Comparison of ENCODE assay signal across 10 cellular contexts in genomic region chr1:109815809-109816791, GRCh38. TPM values are rescaled to one million over a fixed set of nuclear protein-coding genes. Genes with fewer than 3 reads are reported as not detected.
DNase-seq lines count a peak whose midpoint lies in the region; ATAC-seq and TF ChIP-seq lines count a peak whose summit lies in the region.
"Had no signal": no experiment of that assay in that cellular context is flagged by ENCODE, and none has a peak within 500 bp of the region (broad histone marks: within the 10 kb centered on the region; RNA-seq: fewer than 3 reads in every experiment).

No MANE protein-coding gene starts in this region.

- TF ChIP-seq CTCF in sigmoid colon (IDR thresholded peaks at IDR 0.05): no peak

- H3K9me3 ChIP-seq in effector memory CD4-positive, alpha-beta T cell (ENCODE audit: control insufficient read depth, low read length): no peaks in the 10 kb centered on the region
- peaks cover 0 to 6% (median 1%) of the 10 kb centered on the region in 4 donors for H3K9me3 ChIP-seq in sigmoid colon

- H3K27ac ChIP-seq in layer of hippocampus (ENCODE audit: low read depth, low read length) (peak overlapping the region; percentile 64), sigmoid colon (peak overlapping the region in 1 of 4 donors; percentile 49)
- no peak overlapping the region for H3K27ac ChIP-seq in effector memory CD4-positive, alpha-beta T cell (ENCODE audit: insufficient read depth, low read length, poor library complexity, severe bottlenecking)
- H3K27ac ChIP-seq: VCaP had no signal

- peaks cover 3% of the 10 kb centered on the region for H3K4me1 ChIP-seq in effector memory CD4-positive, alpha-beta T cell (ENCODE audit: control insufficient read depth, insufficient read depth, low read length, poor library complexity, severe bottlenecking)
- peaks cover 0 to 7% (median 3%) of the 10 kb centered on the region in 4 donors for H3K4me1 ChIP-seq in sigmoid colon

- H3K27me3 ChIP-seq in layer of hippocampus (ENCODE audit: control insufficient read depth, insufficient read depth, low read length) (no peaks in the 10 kb centered on the region), sigmoid colon (no peaks in the 10 kb centered on the region)
- no peaks in the 10 kb centered on the region for H3K27me3 ChIP-seq in effector memory CD4-positive, alpha-beta T cell (replicated peaks; ENCODE audit: control insufficient read depth, insufficient read depth, low read length, poor library complexity, severe bottlenecking)

- DNase-seq in left cardiac atrium (no peak), left ventricle myocardium superior (no peak), NCI-H345 treated with DMSO at 0.1 percent for 48 hours (lab: John Stamatoyannopoulos, UW; ENCODE audit: unreplicated experiment) (peak; percentile 7), sigmoid colon (no peak)
- no peak for DNase-seq in effector memory CD4-positive, alpha-beta T cell
- DNase-seq in central memory CD4-positive, alpha-beta T cell: no peak
- DNase-seq: CD4-positive, CD25-positive, alpha-beta regulatory T cell had no signal

- ATAC-seq in left cardiac atrium (peak; percentile 12 to 39), left ventricle myocardium superior (no peak), HG02981 (IDR thresholded peaks at IDR 0.05; ENCODE audit: unreplicated experiment) (peak; percentile 89)

- intact Hi-C loops in left cardiac atrium (cut with DNase I): no loop called here
- intact Hi-C loops in left ventricle myocardium superior (cut with micrococcal nuclease): no loop called here
- intact Hi-C loops in sigmoid colon (cut with DNase I): no loop called here

- WGBS in sigmoid colon, 2 donors: 67 to 81% methylated on average over 7 of the region's 7 CpGs

- TF ChIP-seq EP300 in sigmoid colon (IDR thresholded peaks at IDR 0.05): no peak

- no peaks in the 10 kb centered on the region for H3K36me3 ChIP-seq in effector memory CD4-positive, alpha-beta T cell (ENCODE audit: control insufficient read depth, insufficient read depth, low read length)
- H3K36me3 ChIP-seq in sigmoid colon: no peaks in the 10 kb centered on the region

- H3K4me3 ChIP-seq in effector memory CD4-positive, alpha-beta T cell (ENCODE audit: insufficient read depth, low read depth, low read length, poor library complexity, severe bottlenecking): no peak overlapping the region
- no peak overlapping the region for H3K4me3 ChIP-seq in sigmoid colon

- TF ChIP-seq POLR2A in sigmoid colon (IDR thresholded peaks at IDR 0.05): no peak

RNA-seq across cellular contexts. Expression of gene EPS8L3, which starts 52.4 kb away (rescaled TPM):
- total RNA-seq in left cardiac atrium (not detected), left ventricle myocardium superior (not detected), sigmoid colon (1 to 10 TPM in 2 of 4 donors, not detected in 2; 1.1 to 1.4 TPM)
- 100 to 1,000 TPM in 1 of 3 donors, 10 to 100 TPM in 2; 81.7 to 212 (median 84.4) TPM for polyA plus RNA-seq in sigmoid colon
- total RNA-seq: CD4-positive, CD25-positive, alpha-beta regulatory T cell had no signal
- polyA plus RNA-seq: CD4-positive, CD25-positive, alpha-beta regulatory T cell had no signal
